In genomic region chr18:42950732-42951131, GRCh38 we compare ENCODE assay signal across 34 cellular contexts.
"Had no signal": no experiment of that assay in that cellular context is flagged by ENCODE, and none has a peak within 500 bp of the region (broad histone marks: within the 10 kb centered on the region; RNA-seq: fewer than 3 reads in every experiment).

No MANE protein-coding gene starts in this region.

- H2AFZ ChIP-seq: PC-9 had no signal

- H3K27ac Mint-ChIP-seq: activated CD4-positive, alpha-beta memory T cell treated with anti-CD3 and anti-CD28 coated beads, Interleukin-2, amount 10 ng/mL, durations not matched to agents 7 days and 5 days; activated naive CD8-positive, alpha-beta T cell treated with anti-CD3 and anti-CD28 coated beads for 36 hours; activated T-cell treated with anti-CD3 and anti-CD28 coated beads, Interleukin-2, amount 50 U/mL, for 72 hours; activated T-helper 17 cell treated with anti-CD3 and anti-CD28 coated beads, Interleukin-2, amount 50 U/mL, for 72 hours had no signal

- DNase-seq: activated CD4-positive, alpha-beta memory T cell treated with anti-CD3 and anti-CD28 coated beads, Interleukin-2, amount 10 ng/mL, durations not matched to agents 7 days and 5 days; activated CD4-positive, alpha-beta T cell treated with anti-CD3 and anti-CD28 coated beads for 1 hour; activated CD4-positive, alpha-beta T cell treated with anti-CD3 and anti-CD28 coated beads for 48 hours; activated CD4-positive, CD25-positive, alpha-beta regulatory T cell; activated CD8-positive, alpha-beta memory T cell treated with anti-CD3 and anti-CD28 coated beads for 24 hours; activated effector memory CD4-positive, alpha-beta T cell treated with anti-CD3 and anti-CD28 coated beads, Interleukin-2, amount 50 U/mL, for 16 hours; activated naive CD4-positive, alpha-beta T cell; activated naive CD4-positive, alpha-beta T cell treated with anti-CD3 and anti-CD28 coated beads, Interleukin-2, amount 50 U/mL, for 16 hours; activated naive CD8-positive, alpha-beta T cell treated with anti-CD3 and anti-CD28 coated beads for 36 hours; activated T-cell treated with anti-CD3 and anti-CD28 coated beads, Interleukin-2, amount 50 U/mL, for 1 hour; activated T-cell treated with anti-CD3 and anti-CD28 coated beads, Interleukin-2, amount 50 U/mL, for 72 hours; amniotic stem cell; aorta; Kasumi-1; NCI-H1048; NCI-H1105 treated with DMSO at 0.1 percent for 48 hours; NCI-H1436; NCI-H1694; NCI-H1930; NCI-H2081 treated with DMSO at 0.1 percent for 48 hours; NCI-H226; NCI-H446 treated with DMSO at 0.1 percent for 48 hours; NCI-H69; NK-92 treated with Interleukin-12 subunit alpha and Interleukin-12 subunit beta, amount 100 ng/mL, for 24 hours; PC-9; Right ventricle myocardium superior; SW 1271; T-helper 1 cell; T-helper 2 cell; T-helper 9 cell; WERI-Rb-1 had no signal

- ATAC-seq: activated T-cell treated with anti-CD3 and anti-CD28 coated beads, Interleukin-2, amount 50 U/mL, for 72 hours; activated T-helper 17 cell treated with anti-CD3 and anti-CD28 coated beads, Interleukin-2, amount 50 U/mL, for 72 hours had no signal

- H3K27me3 Mint-ChIP-seq: activated CD4-positive, alpha-beta memory T cell treated with anti-CD3 and anti-CD28 coated beads, Interleukin-2, amount 10 ng/mL, durations not matched to agents 7 days and 5 days; activated naive CD8-positive, alpha-beta T cell treated with anti-CD3 and anti-CD28 coated beads for 36 hours; activated T-helper 17 cell treated with anti-CD3 and anti-CD28 coated beads, Interleukin-2, amount 50 U/mL, for 72 hours; central memory CD8-positive, alpha-beta T cell had no signal

- H3K4me2 ChIP-seq: PC-9 had no signal

- H3K4me3 ChIP-seq: cardiac muscle cell, PC-9 had no signal

- H3K4me3 Mint-ChIP-seq: activated CD4-positive, alpha-beta memory T cell treated with anti-CD3 and anti-CD28 coated beads, Interleukin-2, amount 10 ng/mL, durations not matched to agents 7 days and 5 days; activated naive CD8-positive, alpha-beta T cell treated with anti-CD3 and anti-CD28 coated beads for 36 hours; activated T-cell treated with anti-CD3 and anti-CD28 coated beads, Interleukin-2, amount 50 U/mL, for 72 hours; activated T-helper 17 cell treated with anti-CD3 and anti-CD28 coated beads, Interleukin-2, amount 50 U/mL, for 72 hours; central memory CD8-positive, alpha-beta T cell had no signal

- H3K4me1 Mint-ChIP-seq: activated CD4-positive, alpha-beta memory T cell treated with anti-CD3 and anti-CD28 coated beads, Interleukin-2, amount 10 ng/mL, durations not matched to agents 7 days and 5 days; activated naive CD8-positive, alpha-beta T cell treated with anti-CD3 and anti-CD28 coated beads for 36 hours; activated T-helper 17 cell treated with anti-CD3 and anti-CD28 coated beads, Interleukin-2, amount 50 U/mL, for 72 hours; central memory CD8-positive, alpha-beta T cell had no signal

- H3K36me3 Mint-ChIP-seq: activated naive CD8-positive, alpha-beta T cell treated with anti-CD3 and anti-CD28 coated beads for 36 hours had no signal

- H3K27ac ChIP-seq: cardiac muscle cell, PC-9, WERI-Rb-1 had no signal

- H3K27me3 ChIP-seq: cardiac muscle cell had no signal

- H3K36me3 ChIP-seq: cardiac muscle cell, WERI-Rb-1 had no signal
